In genomic region chr1:161511756-161512060, GRCh38 we compare ENCODE assay signal across 33 cellular contexts. TPM values are rescaled to one million over a fixed set of nuclear protein-coding genes. Genes with fewer than 3 reads are reported as not detected.
"Had no signal": no experiment of that assay in that cellular context is flagged by ENCODE, and none has a peak within 500 bp of the region (broad histone marks: within the 10 kb centered on the region; RNA-seq: fewer than 3 reads in every experiment).

No MANE protein-coding gene starts in this region.

- DNase-seq: activated CD4-positive, alpha-beta T cell treated with anti-CD3 and anti-CD28 coated beads for 1 hour; activated CD4-positive, alpha-beta T cell treated with anti-CD3 and anti-CD28 coated beads for 48 hours; activated CD4-positive, CD25-positive, alpha-beta regulatory T cell; activated CD8-positive, alpha-beta T cell treated with anti-CD3 and anti-CD28 coated beads for 36 hours; activated gamma-delta T cell; activated naive CD4-positive, alpha-beta T cell treated with Interleukin-2 at 50 U/mL for 16 hours; activated naive CD8-positive, alpha-beta T cell treated with anti-CD3 and anti-CD28 coated beads, Interleukin-2, amount 10 ng/mL, durations not matched to agents 7 days and 5 days; activated T-cell treated with anti-CD3 and anti-CD28 coated beads, Interleukin-2, amount 50 U/mL, for 24 hours; amygdala; IMR-90; Karpas-422; KBM-7; NCI-H1436 treated with DMSO at 0.1 percent for 48 hours; NCI-H187; NCI-H2171 treated with DMSO at 0.1 percent for 48 hours; NCI-H2227 treated with DMSO at 0.1 percent for 48 hours; NCI-H446 treated with DMSO at 0.1 percent for 48 hours; NK-92 treated with Interleukin-12 subunit alpha and Interleukin-12 subunit beta, amount 100 ng/mL, for 24 hours; PC-3; T1000; WERI-Rb-1 had no signal

- ATAC-seq: activated CD8-positive, alpha-beta T cell treated with anti-CD3 and anti-CD28 coated beads for 36 hours; Right ventricle myocardium inferior had no signal

- H3K27ac ChIP-seq: ascending aorta, cardiac muscle cell, RWPE1, WERI-Rb-1 had no signal

- H3K36me3 ChIP-seq: ascending aorta, cardiac muscle cell, WERI-Rb-1 had no signal

- H3K4me3 ChIP-seq: ascending aorta, cardiac muscle cell had no signal

- H3K27ac Mint-ChIP-seq: activated CD8-positive, alpha-beta T cell treated with anti-CD3 and anti-CD28 coated beads for 36 hours; activated naive CD8-positive, alpha-beta T cell treated with anti-CD3 and anti-CD28 coated beads, Interleukin-2, amount 10 ng/mL, durations not matched to agents 7 days and 5 days; activated T-cell treated with anti-CD3 and anti-CD28 coated beads, Interleukin-2, amount 50 U/mL, for 24 hours; activated T-helper 2 cell treated with anti-CD3 and anti-CD28 coated beads, Interferon-gamma antibody, Interleukin-2, Interleukin-4, amounts not matched to agents 10 μg/mL and 5 μg/mL and 100 μg/mL, durations not matched to agents 14 hours and 24 hours and 36 hours had no signal

- H3K27me3 ChIP-seq: ascending aorta, cardiac muscle cell had no signal

- H3K4me1 Mint-ChIP-seq: activated naive CD4-positive, alpha-beta T cell treated with anti-CD3 and anti-CD28 coated beads, Interleukin-2, amount 50 U/mL, for 24 hours; central memory CD8-positive, alpha-beta T cell had no signal

- FAIRE-seq: RCC 7860 had no signal

- H3K36me3 Mint-ChIP-seq: activated naive CD4-positive, alpha-beta T cell treated with anti-CD3 and anti-CD28 coated beads, Interleukin-2, amount 50 U/mL, for 24 hours; activated naive CD8-positive, alpha-beta T cell treated with anti-CD3 and anti-CD28 coated beads, Interleukin-2, amount 10 ng/mL, durations not matched to agents 7 days and 5 days had no signal

- H3K4me3 Mint-ChIP-seq: activated CD8-positive, alpha-beta T cell treated with anti-CD3 and anti-CD28 coated beads for 36 hours; activated naive CD4-positive, alpha-beta T cell treated with anti-CD3 and anti-CD28 coated beads, Interleukin-2, amount 50 U/mL, for 24 hours; activated naive CD8-positive, alpha-beta T cell treated with anti-CD3 and anti-CD28 coated beads, Interleukin-2, amount 10 ng/mL, durations not matched to agents 7 days and 5 days; activated T-cell treated with anti-CD3 and anti-CD28 coated beads, Interleukin-2, amount 50 U/mL, for 24 hours; central memory CD8-positive, alpha-beta T cell had no signal

- H3K9me3 ChIP-seq: ascending aorta had no signal

- H3K9me3 Mint-ChIP-seq: activated CD8-positive, alpha-beta T cell treated with anti-CD3 and anti-CD28 coated beads for 36 hours; activated naive CD4-positive, alpha-beta T cell treated with anti-CD3 and anti-CD28 coated beads, Interleukin-2, amount 50 U/mL, for 24 hours; activated naive CD8-positive, alpha-beta T cell treated with anti-CD3 and anti-CD28 coated beads, Interleukin-2, amount 10 ng/mL, durations not matched to agents 7 days and 5 days; activated T-cell treated with anti-CD3 and anti-CD28 coated beads, Interleukin-2, amount 50 U/mL, for 24 hours; activated T-helper 2 cell treated with anti-CD3 and anti-CD28 coated beads, Interferon-gamma antibody, Interleukin-2, Interleukin-4, amounts not matched to agents 10 μg/mL and 5 μg/mL and 100 μg/mL, durations not matched to agents 14 hours and 24 hours and 36 hours; central memory CD8-positive, alpha-beta T cell had no signal

RNA-seq across cellular contexts. Expression of gene FCGR2A, which starts 6.5 kb away (rescaled TPM):
- total RNA-seq: activated CD8-positive, alpha-beta memory T cell treated with anti-CD3 and anti-CD28 coated beads for 36 hours; activated CD8-positive, alpha-beta T cell treated with anti-CD3 and anti-CD28 coated beads for 36 hours; cardiac muscle cell; MCF 10A; T-helper 1 cell treated with Interleukin-12 subunit alpha and Interleukin-12 subunit beta and Interleukin-4 antibody, amounts not matched to agents 30 ng/mL and 1 ng/mL, for 36 hours had no signal
- polyA plus RNA-seq: cardiac muscle cell had no signal

RNA-seq across cellular contexts. Expression of gene HSPA6, which starts 12.6 kb away (rescaled TPM):
- total RNA-seq: cardiac muscle cell had no signal
- polyA plus RNA-seq: cardiac muscle cell had no signal

RNA-seq across cellular contexts. Expression of gene FCGR3A, which starts 37.9 kb away (rescaled TPM):
- total RNA-seq: activated CD8-positive, alpha-beta memory T cell treated with anti-CD3 and anti-CD28 coated beads for 36 hours; activated T-helper 2 cell treated with anti-CD3 and anti-CD28 coated beads, Interferon-gamma antibody, Interleukin-2, Interleukin-4, amounts not matched to agents 10 μg/mL and 5 μg/mL and 100 μg/mL, durations not matched to agents 14 hours and 24 hours and 36 hours; cardiac muscle cell; IMR-90; MCF 10A; PC-3; T-helper 1 cell treated with Interleukin-12 subunit alpha and Interleukin-12 subunit beta and Interleukin-4 antibody, amounts not matched to agents 30 ng/mL and 1 ng/mL, for 36 hours; T-helper 2 cell treated with Interferon-gamma antibody and Interleukin-4, amounts not matched to agents 100 ng/mL and 5 ng/mL, for 36 hours had no signal
- polyA plus RNA-seq: cardiac muscle cell, IMR-90 had no signal
